In the genomic region with DNA sequence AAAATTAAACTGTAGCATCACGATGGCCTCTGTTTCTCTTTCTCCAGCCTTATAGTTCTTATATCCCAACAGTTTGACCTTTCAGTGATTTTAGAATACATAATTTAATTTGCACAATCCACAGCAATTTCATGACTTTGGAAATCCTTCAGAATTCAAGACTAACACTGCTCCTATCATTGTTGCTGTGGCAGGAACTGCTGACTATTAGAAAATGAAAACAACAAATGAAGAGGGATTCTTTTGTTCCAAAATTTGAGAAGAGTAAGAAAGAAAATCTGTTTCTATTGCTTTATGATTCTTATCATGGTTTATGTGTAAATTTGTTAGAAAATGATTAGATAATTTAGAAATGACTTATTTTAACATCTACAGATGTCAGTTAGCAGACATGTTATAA, we compare ENCODE assay signal across 24 cellular contexts.
DNase-seq lines count a peak whose midpoint lies in the region; ATAC-seq, FAIRE-seq and TF ChIP-seq lines count a peak whose summit lies in the region.
"Had no signal": no experiment of that assay in that cellular context is flagged by ENCODE, and none has a peak within 500 bp of the region (broad histone marks: within the 10 kb centered on the region; RNA-seq: fewer than 3 reads in every experiment).

No MANE protein-coding gene starts in this region.

- no peaks in the 10 kb centered on the region for H3K9me2 ChIP-seq in GM23338 (ENCODE audit: insufficient read depth)

- no peak overlapping the region for H3K4me3 Mint-ChIP-seq in GM23338
- no peak overlapping the region for H3K4me3 Mint-ChIP-seq in WTC11
- H3K4me3 Mint-ChIP-seq: B cell; CD4-positive, alpha-beta T cell; CD8-positive, alpha-beta T cell had no signal

- no peak for TF ChIP-seq RAD21 in A549 (conservative IDR thresholded peaks at IDR 0.05 in 1 of 2, IDR thresholded peaks at IDR 0.05 in 1 of 2)

- H3K9me3 Mint-ChIP-seq in GM23338 = peaks cover 19% of the 10 kb centered on the region; the same call in 2 of the 3 replicates
- peaks cover 11% of the 10 kb centered on the region for H3K9me3 Mint-ChIP-seq in WTC11

- H3K27me3 Mint-ChIP-seq in GM23338 (ENCODE audit: insufficient read depth, low read depth, poor library complexity) = peaks cover 1% of the 10 kb centered on the region
- no peaks in the 10 kb centered on the region for H3K27me3 Mint-ChIP-seq in WTC11 (ENCODE audit: low read depth)
- H3K27me3 Mint-ChIP-seq: B cell; CD4-positive, alpha-beta T cell had no signal

- TF ChIP-seq CTCF in A549 (IDR thresholded peaks at IDR 0.05) (no peak), GM23338 (conservative IDR thresholded peaks at IDR 0.05; ENCODE audit: low read depth in 2 of 2) (no peak), WTC11 (IDR thresholded peaks at IDR 0.05) (no peak)

- DNase-seq in A549 (ENCODE audit: low read depth in 1 of 2, low spot score in 1 of 2) (no peak), GM23338 (ENCODE audit: low spot score) (no peak), WTC11 (ENCODE audit: low spot score) (no peak), cerebellum (ENCODE audit: low spot score) (no peak), NCI-H2081 (lab: John Stamatoyannopoulos, UW) (no peak)
- DNase-seq in stimulated activated naive CD4-positive, alpha-beta T cell treated with Interleukin-2 at 50 U/mL for 16 hours (lab: John Stamatoyannopoulos, UW) = no peak
- DNase-seq: 8988T; AML-193; CD4-positive, alpha-beta T cell; CD8-positive, alpha-beta T cell; COR-L47; DMS 273 treated with DMSO at 0.1 percent for 48 hours; DMS153; DMS53; DMS79; DND-41; EL; GDM1 had no signal

- H3F3A ChIP-seq in GM23338 (replicated peaks; ENCODE audit: low read depth) = no peaks in the 10 kb centered on the region

- no peaks in the 10 kb centered on the region for H3K79me2 ChIP-seq in GM23338 (replicated peaks; ENCODE audit: insufficient read depth)

- 0 out of 2 replicates have a peak overlapping the region, but pooled peaks have one; percentile 16 for H3K27ac Mint-ChIP-seq in GM23338
- peak overlapping the region; percentile 37; the same call in 1 of the 2 replicates for H3K27ac Mint-ChIP-seq in WTC11
- H3K27ac Mint-ChIP-seq: B cell; CD4-positive, alpha-beta T cell; CD8-positive, alpha-beta T cell had no signal

- no peaks in the 10 kb centered on the region for H4K20me1 ChIP-seq in GM23338 (replicated peaks; ENCODE audit: insufficient read depth)
- H4K20me1 ChIP-seq: BLaER1 treated with 17β-estradiol and CSF1 and Interleukin-3, amounts not matched to agents 10 nM and 100 nM had no signal

- WGBS in A549 (ENCODE audit: missing lambda C conversion rate) = 44% methylated on average over 1 of the region's 1 CpG

- no peak for FAIRE-seq in A549 (lab: Jason Lieb, UNC)
- FAIRE-seq: GM12878, GM12892, GM18507 had no signal

- H3K4me2 ChIP-seq in A549 = no peak overlapping the region
- H3K4me2 ChIP-seq in GM23338 = no peak overlapping the region
- H3K4me2 ChIP-seq: BLaER1 treated with 17β-estradiol and CSF1 and Interleukin-3, amounts not matched to agents 10 nM and 100 nM had no signal

- H3K36me3 Mint-ChIP-seq in GM23338 (ENCODE audit: low read depth) (peaks cover 22% of the 10 kb centered on the region), WTC11 (peaks cover 16% of the 10 kb centered on the region)
- H3K36me3 Mint-ChIP-seq: CD8-positive, alpha-beta T cell had no signal

- ATAC-seq in A549 = no peak
- no peak for ATAC-seq in GM23338
- ATAC-seq in WTC11 = no peak
- ATAC-seq: CD8-positive, alpha-beta T cell; GM12878 had no signal

- H2AFZ ChIP-seq in GM23338 = peak overlapping the region; percentile 64; the same call in 1 of the 2 replicates

- H3K4me1 ChIP-seq in A549 (no peaks in the 10 kb centered on the region), GM23338 (ENCODE audit: insufficient read depth) (peaks cover 4% of the 10 kb centered on the region; the same call in 1 of the 2 replicates)
- H3K4me1 ChIP-seq: BLaER1 treated with 17β-estradiol and CSF1 and Interleukin-3, amounts not matched to agents 10 nM and 100 nM had no signal

- no peak for TF ChIP-seq EP300 in A549 (IDR thresholded peaks at IDR 0.05)

- POLR2A ChIA-PET in A549 (lab: Yijun Ruan, JAX) (no interaction called here), WTC11 (lab: Charles Lee) (no interaction called here)

- H3K27me3 ChIP-seq in GM23338 (ENCODE audit: insufficient read depth) = no peaks in the 10 kb centered on the region
- H3K27me3 ChIP-seq: BLaER1 treated with 17β-estradiol and CSF1 and Interleukin-3, amounts not matched to agents 10 nM and 100 nM had no signal

- H3K9me3 ChIP-seq in A549 = no peaks in the 10 kb centered on the region
- H3K9me3 ChIP-seq: BLaER1 treated with 17β-estradiol and CSF1 and Interleukin-3, amounts not matched to agents 10 nM and 100 nM had no signal

- CTCF ChIA-PET in A549 (lab: Yijun Ruan, JAX) (no interaction called here), WTC11 (lab: Charles Lee) (no interaction called here)

- no peaks in the 10 kb centered on the region for H3K36me3 ChIP-seq in GM23338 (ENCODE audit: insufficient read depth)
- H3K36me3 ChIP-seq: BLaER1 treated with 17β-estradiol and CSF1 and Interleukin-3, amounts not matched to agents 10 nM and 100 nM had no signal

- H3K27ac ChIP-seq in A549 = no peak overlapping the region
- no peak overlapping the region for H3K27ac ChIP-seq in GM23338 (ENCODE audit: low read depth)
- H3K27ac ChIP-seq: BLaER1 treated with 17β-estradiol and CSF1 and Interleukin-3, amounts not matched to agents 10 nM and 100 nM; C4-2B had no signal

- no peak for TF ChIP-seq POLR2A in A549 (IDR thresholded peaks at IDR 0.05; ENCODE audit: low read length)

- H3K4me1 Mint-ChIP-seq in GM23338 = peaks cover 4% of the 10 kb centered on the region; the same call in 1 of the 3 replicates
- peaks cover 11% of the 10 kb centered on the region for H3K4me1 Mint-ChIP-seq in WTC11
- H3K4me1 Mint-ChIP-seq: B cell had no signal

- H3K4me3 ChIP-seq in A549 = no peak overlapping the region
- no peak overlapping the region for H3K4me3 ChIP-seq in GM23338
- H3K4me3 ChIP-seq: BLaER1 treated with 17β-estradiol and CSF1 and Interleukin-3, amounts not matched to agents 10 nM and 100 nM; GM12878 had no signal

TF ChIP-seq in A549, 52 proteins besides CTCF, POLR2A, EP300 and RAD21:
- TF ChIP-seq HOXA7 (CRISPR knock-in tag; IDR thresholded peaks at IDR 0.05) (no peak), MAFK (IDR thresholded peaks at IDR 0.05; ENCODE audit: partially characterized antibody) (peak; percentile 12)
TF ChIP-seq in A549: peak in this region for 1.

TF ChIP-seq in WTC11, 78 proteins besides CTCF, POLR2A, EP300 and RAD21 (continues in another document):
- TF ChIP-seq, protein P1, sequence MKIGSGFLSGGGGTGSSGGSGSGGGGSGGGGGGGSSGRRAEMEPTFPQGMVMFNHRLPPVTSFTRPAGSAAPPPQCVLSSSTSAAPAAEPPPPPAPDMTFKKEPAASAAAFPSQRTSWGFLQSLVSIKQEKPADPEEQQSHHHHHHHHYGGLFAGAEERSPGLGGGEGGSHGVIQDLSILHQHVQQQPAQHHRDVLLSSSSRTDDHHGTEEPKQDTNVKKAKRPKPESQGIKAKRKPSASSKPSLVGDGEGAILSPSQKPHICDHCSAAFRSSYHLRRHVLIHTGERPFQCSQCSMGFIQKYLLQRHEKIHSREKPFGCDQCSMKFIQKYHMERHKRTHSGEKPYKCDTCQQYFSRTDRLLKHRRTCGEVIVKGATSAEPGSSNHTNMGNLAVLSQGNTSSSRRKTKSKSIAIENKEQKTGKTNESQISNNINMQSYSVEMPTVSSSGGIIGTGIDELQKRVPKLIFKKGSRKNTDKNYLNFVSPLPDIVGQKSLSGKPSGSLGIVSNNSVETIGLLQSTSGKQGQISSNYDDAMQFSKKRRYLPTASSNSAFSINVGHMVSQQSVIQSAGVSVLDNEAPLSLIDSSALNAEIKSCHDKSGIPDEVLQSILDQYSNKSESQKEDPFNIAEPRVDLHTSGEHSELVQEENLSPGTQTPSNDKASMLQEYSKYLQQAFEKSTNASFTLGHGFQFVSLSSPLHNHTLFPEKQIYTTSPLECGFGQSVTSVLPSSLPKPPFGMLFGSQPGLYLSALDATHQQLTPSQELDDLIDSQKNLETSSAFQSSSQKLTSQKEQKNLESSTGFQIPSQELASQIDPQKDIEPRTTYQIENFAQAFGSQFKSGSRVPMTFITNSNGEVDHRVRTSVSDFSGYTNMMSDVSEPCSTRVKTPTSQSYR (CRISPR knock-in tag; IDR thresholded peaks at IDR 0.05) = no peak
- TF ChIP-seq, protein P2, sequence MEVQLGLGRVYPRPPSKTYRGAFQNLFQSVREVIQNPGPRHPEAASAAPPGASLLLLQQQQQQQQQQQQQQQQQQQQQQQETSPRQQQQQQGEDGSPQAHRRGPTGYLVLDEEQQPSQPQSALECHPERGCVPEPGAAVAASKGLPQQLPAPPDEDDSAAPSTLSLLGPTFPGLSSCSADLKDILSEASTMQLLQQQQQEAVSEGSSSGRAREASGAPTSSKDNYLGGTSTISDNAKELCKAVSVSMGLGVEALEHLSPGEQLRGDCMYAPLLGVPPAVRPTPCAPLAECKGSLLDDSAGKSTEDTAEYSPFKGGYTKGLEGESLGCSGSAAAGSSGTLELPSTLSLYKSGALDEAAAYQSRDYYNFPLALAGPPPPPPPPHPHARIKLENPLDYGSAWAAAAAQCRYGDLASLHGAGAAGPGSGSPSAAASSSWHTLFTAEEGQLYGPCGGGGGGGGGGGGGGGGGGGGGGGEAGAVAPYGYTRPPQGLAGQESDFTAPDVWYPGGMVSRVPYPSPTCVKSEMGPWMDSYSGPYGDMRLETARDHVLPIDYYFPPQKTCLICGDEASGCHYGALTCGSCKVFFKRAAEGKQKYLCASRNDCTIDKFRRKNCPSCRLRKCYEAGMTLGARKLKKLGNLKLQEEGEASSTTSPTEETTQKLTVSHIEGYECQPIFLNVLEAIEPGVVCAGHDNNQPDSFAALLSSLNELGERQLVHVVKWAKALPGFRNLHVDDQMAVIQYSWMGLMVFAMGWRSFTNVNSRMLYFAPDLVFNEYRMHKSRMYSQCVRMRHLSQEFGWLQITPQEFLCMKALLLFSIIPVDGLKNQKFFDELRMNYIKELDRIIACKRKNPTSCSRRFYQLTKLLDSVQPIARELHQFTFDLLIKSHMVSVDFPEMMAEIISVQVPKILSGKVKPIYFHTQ (CRISPR knock-in tag; IDR thresholded peaks at IDR 0.05) = no peak
- TF ChIP-seq SMAD3 (CRISPR knock-in tag; IDR thresholded peaks at IDR 0.05; ENCODE audit: borderline replicate concordance) = no peak
- TF ChIP-seq, protein P3, sequence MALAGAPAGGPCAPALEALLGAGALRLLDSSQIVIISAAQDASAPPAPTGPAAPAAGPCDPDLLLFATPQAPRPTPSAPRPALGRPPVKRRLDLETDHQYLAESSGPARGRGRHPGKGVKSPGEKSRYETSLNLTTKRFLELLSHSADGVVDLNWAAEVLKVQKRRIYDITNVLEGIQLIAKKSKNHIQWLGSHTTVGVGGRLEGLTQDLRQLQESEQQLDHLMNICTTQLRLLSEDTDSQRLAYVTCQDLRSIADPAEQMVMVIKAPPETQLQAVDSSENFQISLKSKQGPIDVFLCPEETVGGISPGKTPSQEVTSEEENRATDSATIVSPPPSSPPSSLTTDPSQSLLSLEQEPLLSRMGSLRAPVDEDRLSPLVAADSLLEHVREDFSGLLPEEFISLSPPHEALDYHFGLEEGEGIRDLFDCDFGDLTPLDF (CRISPR knock-in tag; IDR thresholded peaks at IDR 0.05) = no peak
